ENCODE assay signal across 8 cellular contexts in genomic region chr16:28950648-28951409, GRCh38. TPM values are rescaled to one million over a fixed set of nuclear protein-coding genes. Genes with fewer than 3 reads are reported as not detected.
DNase-seq lines count a peak whose midpoint lies in the region; ATAC-seq and TF ChIP-seq lines count a peak whose summit lies in the region.

TSS of gene NFATC2IP (plus strand) at chr16:28950937. CDS start at chr16:28951012, 75 bp downstream.

- CTCF ChIA-PET in activated B cell treated with CpG ODN at 0.5 μM for 24 hours (lab: Charles Lee) = interaction anchor here (1.1 to 1.3 kb wide), 3 partner anchors 18 to 77 kb away, joined by 3 to 4 read pairs (median 3); partner anchors contain the start of gene CD19

- intact Hi-C loops in activated B cell treated with CpG ODN at 0.5 μM for 24 hours (cut with micrococcal nuclease) = loop anchor here (1.0 kb wide), 5 partner anchors 23 to 127 kb away; partner anchors contain the start of genes SH2B1, SPNS1 and TUFM

- H3K27ac ChIP-seq in caudate nucleus (ENCODE audit: low read depth, low read length) = peak within 1 kb of the TSS; percentile 68

- DNase-seq in AG08395 (ENCODE audit: low spot score) (peak; percentile 100), NCI-H345 (lab: John Stamatoyannopoulos, UW) (peak; percentile 100), activated B cell treated with CpG ODN at 0.5 μM for 24 hours (peak; percentile 98), caudate nucleus (lab: John Stamatoyannopoulos, UW) (peak; percentile 94 to 100 (median 100)), immature natural killer cell (peak; percentile 99), smooth muscle cell of the brain vasculature (ENCODE audit: low read depth, low spot score) (peak; percentile 100)

- no peaks in the 10 kb centered on the region for H3K9me3 Mint-ChIP-seq in activated B cell treated with CpG ODN at 0.5 μM for 24 hours
- H3K9me3 Mint-ChIP-seq in immature natural killer cell = no peaks in the 10 kb centered on the region

- H3K4me1 Mint-ChIP-seq in activated B cell treated with CpG ODN at 0.5 μM for 24 hours (peaks cover 25% of the 10 kb centered on the region), immature natural killer cell (peaks cover 26 to 33% of the 10 kb centered on the region in 2 donors)

- H3K27me3 Mint-ChIP-seq in activated B cell treated with CpG ODN at 0.5 μM for 24 hours = no peaks in the 10 kb centered on the region
- H3K27me3 Mint-ChIP-seq in immature natural killer cell (ENCODE audit: low read depth in 3 of 3) = peaks cover 0 to 11% (median 3%) of the 10 kb centered on the region in 3 donors

- peaks cover 29% of the 10 kb centered on the region for H3K36me3 Mint-ChIP-seq in activated B cell treated with CpG ODN at 0.5 μM for 24 hours (ENCODE audit: low read depth)
- H3K36me3 Mint-ChIP-seq in immature natural killer cell = no peaks in the 10 kb centered on the region

- H3K4me3 Mint-ChIP-seq in activated B cell treated with CpG ODN at 0.5 μM for 24 hours (peak within 1 kb of the TSS; percentile 91), immature natural killer cell (peak within 1 kb of the TSS; percentile 90 to 95 (median 92))

- peak; percentile 88 for ATAC-seq in HG03196 (IDR thresholded peaks at IDR 0.05; ENCODE audit: unreplicated experiment)
- peak; percentile 95 for ATAC-seq in activated B cell treated with CpG ODN at 0.5 μM for 24 hours (ENCODE audit: low read depth)

- POLR2A ChIA-PET in activated B cell treated with CpG ODN at 0.5 μM for 24 hours (lab: Charles Lee) = interaction anchor here (0.6 to 2.4 kb wide), 10 partner anchors 10 to 129 kb away, joined by 4 to 22 read pairs (median 7); partner anchors contain the start of genes ATXN2L, CD19, RABEP2 and SH2B1

- in situ Hi-C loops in GM18951 (cut with MboI; ENCODE audit: low sequenced_read_pairs, unreplicated experiment) = no loop called here

- peak; percentile 88 for TF ChIP-seq POLR2A in GM18951 (IDR thresholded peaks at IDR 0.05; ENCODE audit: extremely low read depth, insufficient read depth, insufficient read length)

- H3K27ac Mint-ChIP-seq in activated B cell treated with CpG ODN at 0.5 μM for 24 hours (peak within 1 kb of the TSS; percentile 81), immature natural killer cell (peak within 1 kb of the TSS; percentile 74 to 94 (median 90))

- TF ChIP-seq CTCF in activated B cell treated with CpG ODN at 0.5 μM for 24 hours (IDR thresholded peaks at IDR 0.05) = no peak

RNA-seq across cellular contexts. Expression of gene NFATC2IP, which starts in this region (rescaled TPM):
- 62.9 and 85.7 TPM in 2 replicates for total RNA-seq in activated B cell treated with CpG ODN at 0.5 μM for 24 hours
- 10 to 100 TPM; 22.2 to 37.3 (median 33.0) TPM for polyA plus RNA-seq in immature natural killer cell

Comparison
In these comparisons a context has a peak if more than half of its experiments do, and no peak if none do; other contexts are left out.
1. Peak in every context shown above with its lines: DNase-seq, ATAC-seq and H3K27ac ChIP-seq.